Comparison of ENCODE assay signal across 8 cellular contexts in the genomic region with DNA sequence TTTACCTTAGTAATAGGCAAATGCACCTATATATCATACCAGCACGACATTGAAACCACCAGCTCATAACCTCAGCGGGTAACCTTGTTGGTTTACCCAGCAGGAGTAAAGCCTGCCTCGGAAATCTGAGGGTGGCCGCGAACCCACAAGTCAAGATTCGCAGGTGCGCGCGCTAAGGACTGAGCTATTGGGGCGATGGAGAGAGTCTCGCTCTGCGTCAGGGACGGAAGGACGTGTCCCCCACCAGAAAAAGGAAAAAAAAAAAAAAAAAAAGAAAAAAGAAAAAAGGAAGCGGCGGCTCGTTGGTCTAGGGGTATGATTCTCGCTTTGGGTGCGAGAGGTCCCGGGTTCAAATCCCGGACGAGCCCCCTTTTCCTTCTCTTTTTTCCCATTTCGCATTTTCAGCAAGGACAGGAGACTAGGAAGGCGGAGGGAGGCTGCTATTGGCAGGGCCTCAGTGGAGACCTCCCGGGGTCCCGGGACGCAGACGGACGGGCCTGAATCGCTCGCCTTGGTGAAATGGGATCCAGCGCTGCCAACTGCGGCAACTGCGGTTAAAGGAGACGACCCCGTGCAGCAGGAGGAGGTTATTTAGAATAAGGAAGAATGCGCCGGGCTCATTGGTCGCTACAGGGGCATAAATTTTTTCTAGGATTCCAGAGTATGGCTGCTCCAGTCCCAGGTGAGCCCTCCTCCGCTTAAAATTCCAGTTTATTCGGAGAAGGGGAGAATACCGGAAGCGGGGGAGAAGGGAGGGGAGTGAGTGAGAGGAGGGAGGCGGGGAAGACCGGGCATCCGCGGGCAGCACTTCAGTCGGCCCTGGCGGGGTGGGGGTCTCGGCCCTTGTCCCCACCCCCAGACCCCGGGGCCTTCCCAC. TPM values are rescaled to one million over a fixed set of nuclear protein-coding genes. Genes with fewer than 3 reads are reported as not detected.
DNase-seq lines count a peak whose midpoint lies in the region; ATAC-seq, FAIRE-seq and TF ChIP-seq lines count a peak whose summit lies in the region.

A gene (plus strand): TSS at position 407 of the 877 bp plus-strand sequence.

- intact Hi-C loops in upper lobe of right lung (cut with DNase I) = no loop called here

- H3K27ac ChIP-seq in upper lobe of right lung = no peak within 1 kb of the TSS

- H3K4me3 ChIP-seq in fibroblast of the aortic adventitia (ENCODE audit: low read depth, low read length) = peak within 1 kb of the TSS; percentile 63
- no peak within 1 kb of the TSS for H3K4me3 ChIP-seq in upper lobe of right lung

- peak; percentile 56 for FAIRE-seq in GM12891 (lab: Jason Lieb, UNC)

- no peak for TF ChIP-seq POLR2A in GM12891 (IDR thresholded peaks at IDR 0.05; ENCODE audit: low read depth, low read length)

- no peak for TF ChIP-seq CTCF in fibroblast of the aortic adventitia (IDR thresholded peaks at IDR 0.05; ENCODE audit: insufficient read depth, low read length)
- TF ChIP-seq CTCF in upper lobe of right lung (IDR thresholded peaks at IDR 0.05) = no peak

- H3K4me1 ChIP-seq in upper lobe of right lung = peaks cover 19% of the 10 kb centered on the region

- DNase-seq in GM12891 (ENCODE audit: insufficient read length, low spot score) = no peak
- DNase-seq in NCI-H2227 (lab: John Stamatoyannopoulos, UW; ENCODE audit: unreplicated experiment) = peak; percentile 85
- peak; percentile 47 for DNase-seq in activated CD8-positive, alpha-beta memory T cell treated with anti-CD3 and anti-CD28 coated beads, Interleukin-2, amount 50 U/mL, for 4 hours
- DNase-seq in fibroblast of the aortic adventitia (ENCODE audit: low read depth) = peak; percentile 62
- DNase-seq in stimulated activated CD4-positive, alpha-beta T cell treated with anti-CD3 and anti-CD28 coated beads, Interleukin-15, amount 100 ng/mL, for 24 hours = peak; percentile 90
- DNase-seq in occipital lobe (lab: John Stamatoyannopoulos, UW) = no peak
- DNase-seq in upper lobe of right lung = no peak
- no peak for DNase-seq in left lobe of liver (ENCODE audit: low spot score)

- ATAC-seq in upper lobe of right lung = no peak
- no peak for ATAC-seq in left lobe of liver

- H3K27me3 ChIP-seq in upper lobe of right lung = peaks cover 99% of the 10 kb centered on the region

- H3K9me3 ChIP-seq in upper lobe of right lung = no peaks in the 10 kb centered on the region

- H3K36me3 ChIP-seq in upper lobe of right lung = no peaks in the 10 kb centered on the region

TF ChIP-seq in GM12891, 5 proteins besides CTCF, POLR2A, EP300 and RAD21:
- TF ChIP-seq SPI1 (IDR thresholded peaks at IDR 0.05; ENCODE audit: low read depth, low read length) = no peak
- TF ChIP-seq POU2F2 (IDR thresholded peaks at IDR 0.05; ENCODE audit: low read depth, low read length) = no peak
- no peak for TF ChIP-seq PAX5 (IDR thresholded peaks at IDR 0.05; ENCODE audit: insufficient read depth, low read length, severe bottlenecking)
- no peak for TF ChIP-seq POLR2AphosphoS5 (IDR thresholded peaks at IDR 0.05; ENCODE audit: low read depth, low read length)
- TF ChIP-seq TAF1 (IDR thresholded peaks at IDR 0.05; ENCODE audit: low read depth, low read length) = no peak
TF ChIP-seq in GM12891: peak in this region for 0.

RNA-seq across cellular contexts. Expression of the gene that starts here (rescaled TPM):
- polyA plus RNA-seq in GM12891 (2012; ENCODE audit: low read depth, missing spikeins) = not detected
- not detected in 2 replicates for total RNA-seq in fibroblast of the aortic adventitia (ENCODE audit: low replicate concordance)
- total RNA-seq in occipital lobe = 0.78 TPM
- total RNA-seq in upper lobe of right lung = not detected
- total RNA-seq in left lobe of liver = not detected

Comparison
In these comparisons a context has a peak if more than half of its experiments do, and no peak if none do; other contexts are left out.
1. Peak in DNase-seq and H3K4me3 ChIP-seq in fibroblast of the aortic adventitia; RNA of the gene not detected or under 1 TPM.
2. DNase-seq: peak in NCI-H2227 (single experiment), activated CD8-positive, alpha-beta memory T cell treated with anti-CD3 and anti-CD28 coated beads, Interleukin-2, amount 50 U/mL, for 4 hours (single experiment) and stimulated activated CD4-positive, alpha-beta T cell treated with anti-CD3 and anti-CD28 coated beads, Interleukin-15, amount 100 ng/mL, for 24 hours (single experiment); none in GM12891 (single experiment), occipital lobe (single experiment), upper lobe of right lung (single experiment) and left lobe of liver (single experiment).